In genomic region chr2:2879071-2879470, GRCh38 we compare ENCODE assay signal across 25 cellular contexts.
DNase-seq lines count a peak whose midpoint lies in the region; ATAC-seq and TF ChIP-seq lines count a peak whose summit lies in the region.
"Had no signal": no experiment of that assay in that cellular context is flagged by ENCODE, and none has a peak within 500 bp of the region (broad histone marks: within the 10 kb centered on the region; RNA-seq: fewer than 3 reads in every experiment).

No MANE protein-coding gene starts in this region.

- no peak overlapping the region for H3K4me3 ChIP-seq in OCI-LY7 (ENCODE audit: low read depth, low read length, poor library complexity, severe bottlenecking)
- H3K4me3 ChIP-seq: K562, MG63, SJSA1 had no signal

- no peaks in the 10 kb centered on the region for H3K4me1 Mint-ChIP-seq in activated naive CD8-positive, alpha-beta T cell treated with anti-CD3 and anti-CD28 coated beads for 36 hours
- H3K4me1 Mint-ChIP-seq: CD4-positive, alpha-beta memory T cell had no signal

- H3K9me3 Mint-ChIP-seq in activated naive CD8-positive, alpha-beta T cell treated with anti-CD3 and anti-CD28 coated beads for 36 hours = peaks cover 8% of the 10 kb centered on the region

- no peaks in the 10 kb centered on the region for H3K79me2 ChIP-seq in OCI-LY7 (ENCODE audit: insufficient read depth, low read depth, low read length)

- POLR2A ChIA-PET in OCI-LY7 (lab: Charles Lee) = interaction anchor here (0.9 kb wide), 1 partner anchor 97 kb away, joined by 3 read pairs; no protein-coding TSS in a partner anchor

- no peak for DNase-seq in OCI-LY7 (ENCODE audit: low spot score)
- DNase-seq in activated naive CD8-positive, alpha-beta T cell treated with anti-CD3 and anti-CD28 coated beads for 36 hours = no peak
- no peak for DNase-seq in NCI-H187 treated with DMSO at 0.1 percent for 48 hours (lab: John Stamatoyannopoulos, UW)
- DNase-seq in NCI-H510A (lab: John Stamatoyannopoulos, UW) = no peak
- DNase-seq: Calu3; CD4-positive, alpha-beta memory T cell; DMS153; GOT3; MG63; NCI-H1048; NCI-H1417 treated with DMSO at 0.1 percent for 48 hours; NCI-H1930; NCI-H2227 treated with DMSO at 0.1 percent for 48 hours; NCI-H510A treated with DMSO at 0.1 percent for 48 hours; NCI-H748 treated with DMSO at 0.1 percent for 48 hours; T-helper 9 cell had no signal

- H3K9me2 ChIP-seq in OCI-LY7 (ENCODE audit: insufficient read depth, low read length) = no peaks in the 10 kb centered on the region

- intact Hi-C loops in OCI-LY7 (cut with micrococcal nuclease; ENCODE audit: unreplicated experiment) = no loop called here

- H3K4me3 Mint-ChIP-seq in activated naive CD8-positive, alpha-beta T cell treated with anti-CD3 and anti-CD28 coated beads for 36 hours = no peak overlapping the region
- H3K4me3 Mint-ChIP-seq: CD4-positive, alpha-beta memory T cell had no signal

- H3K36me3 ChIP-seq in OCI-LY7 (ENCODE audit: insufficient read depth, low read length) = no peaks in the 10 kb centered on the region
- H3K36me3 ChIP-seq: MG63, SJSA1 had no signal

- ATAC-seq in GM18502 (IDR thresholded peaks at IDR 0.05; ENCODE audit: poor library complexity, unreplicated experiment) (peak; percentile 3), GM21723 (IDR thresholded peaks at IDR 0.05; ENCODE audit: unreplicated experiment) (peak; percentile 4), HG02840 (IDR thresholded peaks at IDR 0.05; ENCODE audit: low FRiP score, unreplicated experiment) (no peak)
- ATAC-seq: HCT116, HepG2, K562, Right ventricle myocardium inferior had no signal

- peaks cover 6% of the 10 kb centered on the region; the same call in 1 of the 2 replicates for H3K9me3 ChIP-seq in OCI-LY7 (ENCODE audit: low read length)
- H3K9me3 ChIP-seq: MG63 had no signal

- H2AFZ ChIP-seq in OCI-LY7 (ENCODE audit: low read length) = peak overlapping the region; percentile 18; the same call in 1 of the 2 replicates

- CTCF ChIA-PET in OCI-LY7 (lab: Charles Lee; ENCODE audit: unreplicated experiment) = no interaction called here

- no peak overlapping the region for H3K27ac Mint-ChIP-seq in activated naive CD8-positive, alpha-beta T cell treated with anti-CD3 and anti-CD28 coated beads for 36 hours
- H3K27ac Mint-ChIP-seq: CD4-positive, alpha-beta memory T cell had no signal

- no peak for TF ChIP-seq CTCF in OCI-LY7 (conservative IDR thresholded peaks at IDR 0.05; ENCODE audit: low read length)

- 0 out of 2 replicates have a peak overlapping the region, but pooled peaks have one; percentile 28 for H3K4me2 ChIP-seq in OCI-LY7 (ENCODE audit: low read length)

- peaks cover 15% of the 10 kb centered on the region for H3K4me1 ChIP-seq in OCI-LY7 (ENCODE audit: insufficient read depth, low read length, poor library complexity, severe bottlenecking)
- H3K4me1 ChIP-seq: SJSA1 had no signal

- no peaks in the 10 kb centered on the region for H3K36me3 Mint-ChIP-seq in activated naive CD8-positive, alpha-beta T cell treated with anti-CD3 and anti-CD28 coated beads for 36 hours
- H3K36me3 Mint-ChIP-seq: CD4-positive, alpha-beta memory T cell had no signal

- no peak overlapping the region for H3K27ac ChIP-seq in OCI-LY7 (ENCODE audit: low read depth, low read length, poor library complexity, severe bottlenecking)
- H3K27ac ChIP-seq: HL-60, SJSA1 had no signal

- BruUV-seq in OCI-LY7 (replicated peaks; lab: Mats Ljungman, UMichigan) = no TSS peak

- no peaks in the 10 kb centered on the region for H3K27me3 Mint-ChIP-seq in activated naive CD8-positive, alpha-beta T cell treated with anti-CD3 and anti-CD28 coated beads for 36 hours
- H3K27me3 Mint-ChIP-seq: CD4-positive, alpha-beta memory T cell had no signal

- no peaks in the 10 kb centered on the region for H4K20me1 ChIP-seq in OCI-LY7 (ENCODE audit: insufficient read depth, low read length)
